In genomic region chr1:186950547-186950946, GRCh38 we compare ENCODE assay signal across 15 cellular contexts.
DNase-seq lines count a peak whose midpoint lies in the region; ATAC-seq and TF ChIP-seq lines count a peak whose summit lies in the region.
"Had no signal": no experiment of that assay in that cellular context is flagged by ENCODE, and none has a peak within 500 bp of the region (broad histone marks: within the 10 kb centered on the region; RNA-seq: fewer than 3 reads in every experiment).

No MANE protein-coding gene starts in this region.

- H3K79me2 ChIP-seq in mammary epithelial cell (ENCODE audit: insufficient read depth, low read length): no peaks in the 10 kb centered on the region

- H3K27ac ChIP-seq in mammary epithelial cell (ENCODE audit: insufficient read depth, low read depth, low read length): no peak overlapping the region
- H3K27ac ChIP-seq: SJCRH30 had no signal

- no peaks in the 10 kb centered on the region for H4K20me1 ChIP-seq in mammary epithelial cell (ENCODE audit: insufficient read depth, low read length)

- ATAC-seq in sciatic nerve: no peak
- ATAC-seq: left cardiac atrium had no signal

- H3K9me3 ChIP-seq in MG63: no peaks in the 10 kb centered on the region
- H3K9me3 ChIP-seq in mammary epithelial cell (replicated peaks; ENCODE audit: insufficient read depth, low read length): no peaks in the 10 kb centered on the region
- H3K9me3 ChIP-seq: SJCRH30 had no signal

- no peak for TF ChIP-seq CTCF in mammary epithelial cell (conservative IDR thresholded peaks at IDR 0.05 in 1 of 2, IDR thresholded peaks at IDR 0.05 in 1 of 2; ENCODE audit: extremely low read depth in 1 of 2, insufficient read depth in 1 of 2, low read depth in 1 of 2, low read length in 2 of 2)
- no peak for TF ChIP-seq CTCF in kidney epithelial cell (IDR thresholded peaks at IDR 0.05; ENCODE audit: insufficient read depth, low read length, poor library complexity, severe bottlenecking)

- no peak overlapping the region for H2AFZ ChIP-seq in mammary epithelial cell (ENCODE audit: low read depth, low read length)

- H3K9ac ChIP-seq in mammary epithelial cell (ENCODE audit: insufficient read depth, low read length): no peak overlapping the region

- no peak overlapping the region for H3K4me3 ChIP-seq in MG63
- H3K4me3 ChIP-seq in mammary epithelial cell (replicated peaks in 1 of 3; ENCODE audit: insufficient read depth in 1 of 3, low read depth in 2 of 3, low read length in 3 of 3): no peak overlapping the region
- no peak overlapping the region for H3K4me3 ChIP-seq in kidney epithelial cell (ENCODE audit: low read depth, low read length)
- H3K4me3 ChIP-seq: SJCRH30 had no signal

- CTCF ChIA-PET in mammary epithelial cell (lab: Charles Lee; ENCODE audit: low non-redundant PET): no interaction called here

- H3K4me2 ChIP-seq in mammary epithelial cell (ENCODE audit: insufficient read depth, low read depth, low read length): peak overlapping the region; percentile 30

- H3K4me1 ChIP-seq in mammary epithelial cell (ENCODE audit: insufficient read depth, low read length): peaks cover 19% of the 10 kb centered on the region
- H3K4me1 ChIP-seq: SJCRH30 had no signal

- no peaks in the 10 kb centered on the region; the same call in 1 of the 2 replicates for H3K36me3 ChIP-seq in MG63
- no peaks in the 10 kb centered on the region for H3K36me3 ChIP-seq in mammary epithelial cell (ENCODE audit: insufficient read depth, low read length)
- no peaks in the 10 kb centered on the region for H3K36me3 ChIP-seq in kidney epithelial cell (ENCODE audit: control insufficient read depth, insufficient read depth, low read length)
- H3K36me3 ChIP-seq: SJCRH30 had no signal

- in situ Hi-C loops in mammary epithelial cell (cut with MboI; ENCODE audit: low sequenced_read_pairs in 2 of 2): no loop called here

- BruUV-seq in mammary epithelial cell (replicated peaks; lab: Mats Ljungman, UMichigan): no TSS peak

- DNase-seq in EL: peak; percentile 52
- DNase-seq in MG63: peak; percentile 43
- DNase-seq in mammary epithelial cell: peak; percentile 86
- DNase-seq in kidney epithelial cell (ENCODE audit: low read depth): peak; percentile 7
- DNase-seq in sciatic nerve (ENCODE audit: low spot score): no peak
- DNase-seq in activated CD4-positive, alpha-beta T cell treated with anti-CD3 and anti-CD28 coated beads, Interleukin-2, amount 50 U/mL, for 48 hours: no peak
- no peak for DNase-seq in NCI-H1417 (lab: John Stamatoyannopoulos, UW)
- DNase-seq: activated CD4-positive, CD25-positive, alpha-beta regulatory T cell treated with anti-CD3 and anti-CD28 coated beads, Interleukin-2, amount 50 U/mL, for 72 hours; HFFc6; hippocampal formation; left cardiac atrium; NCI-H1048; NCI-H2107; NK-92 treated with Interleukin-12 subunit alpha and Interleukin-12 subunit beta, amount 100 ng/mL, for 24 hours; SJCRH30 had no signal

- H3K27me3 ChIP-seq in MG63 (no peaks in the 10 kb centered on the region), mammary epithelial cell (ENCODE audit: insufficient read depth, low read length) (no peaks in the 10 kb centered on the region), kidney epithelial cell (ENCODE audit: control insufficient read depth, insufficient read depth, low read length) (no peaks in the 10 kb centered on the region)
- H3K27me3 ChIP-seq: SJCRH30 had no signal

- dilution Hi-C loops in mammary epithelial cell (cut with HindIII; ENCODE audit: low sequenced_read_pairs): no loop called here

- WGBS in mammary epithelial cell (ENCODE audit: low coverage, missing lambda C conversion rate): 0% methylated on average over 4 of the region's 4 CpGs

- intact Hi-C loops in mammary epithelial cell (cut with micrococcal nuclease) (no loop called here), sciatic nerve (cut with DNase I) (no loop called here)

Comparison
In these comparisons a context has a peak if more than half of its experiments do, and no peak if none do; other contexts are left out.
1. DNase-seq: peak in EL (single experiment), MG63 (single experiment), mammary epithelial cell (single experiment) and kidney epithelial cell (single experiment); none in sciatic nerve (single experiment), activated CD4-positive, alpha-beta T cell treated with anti-CD3 and anti-CD28 coated beads, Interleukin-2, amount 50 U/mL, for 48 hours (0 of 2) and NCI-H1417 (0 of 3).